In the genomic region with DNA sequence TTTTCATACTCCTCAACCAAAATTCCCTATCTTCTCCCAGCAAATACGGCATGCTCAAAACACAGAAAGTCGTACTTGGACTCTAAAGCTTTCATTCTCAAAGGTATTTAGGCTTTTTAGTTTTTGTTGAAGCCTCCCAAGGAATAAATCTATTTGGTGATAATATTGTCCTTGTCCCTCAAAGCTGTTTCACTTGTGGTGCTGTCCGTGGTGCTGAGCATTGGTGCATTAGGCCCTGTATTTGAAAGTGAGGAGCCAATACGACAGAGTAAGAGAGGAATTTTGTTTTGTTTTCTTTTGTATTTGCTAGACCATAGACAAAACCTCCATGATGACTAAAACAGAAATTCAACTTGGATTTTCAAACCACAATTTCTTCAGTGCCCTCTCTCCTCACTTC, we compare ENCODE assay signal across 12 cellular contexts. TPM values are rescaled to one million over a fixed set of nuclear protein-coding genes. Genes with fewer than 3 reads are reported as not detected.
DNase-seq lines count a peak whose midpoint lies in the region; ATAC-seq and TF ChIP-seq lines count a peak whose summit lies in the region.
"Had no signal": no experiment of that assay in that cellular context is flagged by ENCODE, and none has a peak within 500 bp of the region (broad histone marks: within the 10 kb centered on the region; RNA-seq: fewer than 3 reads in every experiment).

No MANE protein-coding gene starts in this region.

- TF ChIP-seq EP300 in sigmoid colon (IDR thresholded peaks at IDR 0.05): no peak

- DNase-seq in activated T-cell treated with anti-CD3 and anti-CD28 coated beads for 1 hour (ENCODE audit: low read depth) (peak; percentile 4), activated T-cell treated with anti-CD3 and anti-CD28 coated beads for 4 hours (no peak), RKO (ENCODE audit: low spot score) (peak; percentile 37), epithelial cell of esophagus (ENCODE audit: low read depth) (peak; percentile 48), sigmoid colon (no peak)
- DNase-seq in stimulated activated CD4-positive, alpha-beta T cell treated with anti-CD3 and anti-CD28 coated beads, Interleukin-4, amount 100 ng/mL, for 48 hours (ENCODE audit: low read depth in 2 of 2): peak; percentile 7 to 32
- DNase-seq: Right ventricle myocardium superior had no signal

- 20 to 30% methylated on average over 4 of the region's 4 CpGs for WGBS in sigmoid colon, 2 donors

- no peak for TF ChIP-seq CTCF in epithelial cell of esophagus (IDR thresholded peaks at IDR 0.05; ENCODE audit: insufficient read depth, low read depth, low read length, missing control alignments)
- TF ChIP-seq CTCF in sigmoid colon (IDR thresholded peaks at IDR 0.05): no peak

- intact Hi-C loops in sigmoid colon (cut with DNase I): no loop called here

- ATAC-seq in GM18870 (IDR thresholded peaks at IDR 0.05; ENCODE audit: unreplicated experiment): no peak
- ATAC-seq in HG03097 (IDR thresholded peaks at IDR 0.05; ENCODE audit: low FRiP score, unreplicated experiment): no peak

- no peak overlapping the region for H3K4me3 ChIP-seq in epithelial cell of esophagus (ENCODE audit: low read length)
- no peak overlapping the region for H3K4me3 ChIP-seq in sigmoid colon

- H3K4me1 ChIP-seq in sigmoid colon: no peaks in the 10 kb centered on the region

- no peaks in the 10 kb centered on the region for H3K27me3 ChIP-seq in sigmoid colon

- no peak overlapping the region for H3K27ac ChIP-seq in sigmoid colon
- H3K27ac ChIP-seq: HL-60 had no signal

- TF ChIP-seq POLR2A in sigmoid colon (IDR thresholded peaks at IDR 0.05): no peak

- no peaks in the 10 kb centered on the region for H3K36me3 ChIP-seq in sigmoid colon

- peaks cover 0 to 2% (median 0%) of the 10 kb centered on the region in 4 donors for H3K9me3 ChIP-seq in sigmoid colon

RNA-seq across cellular contexts. Expression of a gene that starts 3.2 kb away (rescaled TPM):
- not detected for total RNA-seq in sigmoid colon
- not detected for polyA plus RNA-seq in sigmoid colon
- total RNA-seq: Right ventricle myocardium superior had no signal
- polyA plus RNA-seq: BJ, immature natural killer cell had no signal

RNA-seq across cellular contexts. Expression of a gene that starts 56.6 kb away (rescaled TPM):
- total RNA-seq in sigmoid colon: not detected
- not detected for polyA plus RNA-seq in sigmoid colon
- total RNA-seq: Right ventricle myocardium superior had no signal
- polyA plus RNA-seq: BJ, immature natural killer cell had no signal

RNA-seq across cellular contexts. Expression of a gene that starts 59.2 kb away (rescaled TPM):
- total RNA-seq in sigmoid colon: 10 to 100 TPM in 3 of 4 donors, 1 to 10 TPM in 1; 9.7 to 16.4 (median 13.2) TPM
- polyA plus RNA-seq in sigmoid colon: 10 to 100 TPM in 1 of 3 donors, 1 to 10 TPM in 2; 7.6 to 10.7 (median 8.4) TPM

Comparison
In these comparisons a context has a peak if more than half of its experiments do, and no peak if none do; other contexts are left out.
1. DNase-seq: peak in activated T-cell treated with anti-CD3 and anti-CD28 coated beads for 1 hour (single experiment), RKO (single experiment), epithelial cell of esophagus (single experiment) and stimulated activated CD4-positive, alpha-beta T cell treated with anti-CD3 and anti-CD28 coated beads, Interleukin-4, amount 100 ng/mL, for 48 hours (2 of 2); none in activated T-cell treated with anti-CD3 and anti-CD28 coated beads for 4 hours (single experiment) and sigmoid colon (single experiment).